Comparison of ENCODE assay signal across 8 cellular contexts in the genomic region with DNA sequence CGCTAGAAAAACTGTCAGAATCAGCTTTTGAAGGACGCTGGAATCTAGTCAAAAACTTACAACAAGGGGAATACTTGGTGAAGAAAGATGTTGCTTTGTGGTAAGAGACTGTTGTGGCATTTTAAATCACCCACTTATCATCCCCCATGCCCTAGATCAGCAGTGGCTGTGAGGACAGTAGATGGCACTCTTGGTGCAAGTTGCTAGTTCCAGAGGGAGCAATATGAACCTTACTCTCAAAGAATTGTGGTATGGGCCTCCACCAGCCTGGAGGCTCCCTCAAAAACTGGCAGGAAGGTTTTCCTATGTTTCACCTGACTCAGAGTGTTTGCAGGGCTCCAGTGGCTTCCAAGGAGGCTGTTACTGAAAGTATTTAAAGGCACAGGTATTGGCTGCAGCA. TPM values are rescaled to one million over a fixed set of nuclear protein-coding genes. Genes with fewer than 3 reads are reported as not detected.
DNase-seq lines count a peak whose midpoint lies in the region; ATAC-seq, FAIRE-seq and TF ChIP-seq lines count a peak whose summit lies in the region.

No MANE protein-coding gene starts in this region.

- no peak for DNase-seq in BJ (ENCODE audit: low read depth)
- DNase-seq in GM19238 (ENCODE audit: insufficient read length, low spot score) = peak; percentile 2
- DNase-seq in NCI-H69 (lab: John Stamatoyannopoulos, UW) = peak; percentile 16
- DNase-seq in bronchial epithelial cell (ENCODE audit: low read depth) = peak; percentile 47
- DNase-seq in kidney epithelial cell (ENCODE audit: low read depth) = peak; percentile 1
- no peak for DNase-seq in upper lobe of right lung
- no peak for DNase-seq in DMS153 treated with DMSO at 0.1 percent for 48 hours (lab: John Stamatoyannopoulos, UW; ENCODE audit: unreplicated experiment)

- POLR2A ChIA-PET in BJ (lab: Charles Lee) = no interaction called here

- no peaks in the 10 kb centered on the region for H3K36me3 ChIP-seq in BJ (ENCODE audit: control insufficient read depth, insufficient read depth, low read length)
- H3K36me3 ChIP-seq in bronchial epithelial cell (ENCODE audit: control insufficient read depth, insufficient read depth, low read length) = no peaks in the 10 kb centered on the region
- no peaks in the 10 kb centered on the region for H3K36me3 ChIP-seq in kidney epithelial cell (ENCODE audit: control insufficient read depth, insufficient read depth, low read length)
- H3K36me3 ChIP-seq in upper lobe of right lung = no peaks in the 10 kb centered on the region

- H3K4me3 ChIP-seq in BJ (ENCODE audit: low read depth, low read length) (no peak overlapping the region), bronchial epithelial cell (ENCODE audit: low read depth, low read length) (no peak overlapping the region), kidney epithelial cell (ENCODE audit: low read depth, low read length) (no peak overlapping the region), upper lobe of right lung (no peak overlapping the region)

- H3K9me3 ChIP-seq in upper lobe of right lung = no peaks in the 10 kb centered on the region

- no peaks in the 10 kb centered on the region for H3K4me1 ChIP-seq in upper lobe of right lung

- CTCF ChIA-PET in BJ (lab: Yijun Ruan, JAX) = interaction anchor here (0.7 to 3.1 kb wide), 11 partner anchors 10 to 526 kb away, joined by 3 to 15 read pairs (median 4); no protein-coding TSS in a partner anchor

- FAIRE-seq in bronchial epithelial cell (lab: Jason Lieb, UNC) = no peak

- TF ChIP-seq CTCF in BJ (IDR thresholded peaks at IDR 0.05; ENCODE audit: insufficient read depth, low read depth, low read length) (peak; percentile 65), bronchial epithelial cell (IDR thresholded peaks at IDR 0.05; ENCODE audit: insufficient read depth, low read length, severe bottlenecking) (peak; percentile 60), kidney epithelial cell (IDR thresholded peaks at IDR 0.05; ENCODE audit: insufficient read depth, low read length, poor library complexity, severe bottlenecking) (peak; percentile 49), upper lobe of right lung (IDR thresholded peaks at IDR 0.05) (peak; percentile 49)

- H3K27me3 ChIP-seq in BJ (ENCODE audit: control insufficient read depth, insufficient read depth, low read length) (no peaks in the 10 kb centered on the region), bronchial epithelial cell (ENCODE audit: control insufficient read depth, insufficient read depth, low read length) (no peaks in the 10 kb centered on the region), kidney epithelial cell (ENCODE audit: control insufficient read depth, insufficient read depth, low read length) (no peaks in the 10 kb centered on the region), upper lobe of right lung (no peaks in the 10 kb centered on the region)

- intact Hi-C loops in upper lobe of right lung (cut with DNase I) = loop anchor here (10.0 kb wide), 1 partner anchor 151 kb away; no protein-coding TSS in a partner anchor

- no peak overlapping the region for H3K27ac ChIP-seq in upper lobe of right lung

- peak; percentile 79 for ATAC-seq in upper lobe of right lung
- no peak for ATAC-seq in HG03565 (IDR thresholded peaks at IDR 0.05; ENCODE audit: unreplicated experiment)

RNA-seq across cellular contexts. Expression of a gene that starts 37.7 kb away (rescaled TPM):
- 61.6 and 67.0 TPM in 2 replicates for polyA plus RNA-seq in BJ (2011; rRNA removed)
- polyA minus RNA-seq in BJ (2011; rRNA and poly(A)+ RNA removed) = 29.1 and 51.1 TPM in 2 replicates
- total RNA-seq in bronchial epithelial cell = 1.3 TPM in 2 replicates
- total RNA-seq in kidney epithelial cell = 3.6 and 5.0 TPM in 2 replicates
- total RNA-seq in upper lobe of right lung = 8.1 TPM

Comparison
In these comparisons a context has a peak if more than half of its experiments do, and no peak if none do; other contexts are left out.
1. DNase-seq: peak in GM19238 (single experiment), NCI-H69 (single experiment), bronchial epithelial cell (single experiment) and kidney epithelial cell (single experiment); none in BJ (single experiment), upper lobe of right lung (single experiment) and DMS153 treated with DMSO at 0.1 percent for 48 hours (single experiment).
2. Peak in every context shown above with its lines, with median percentiles within 50 percentile points of each other: CTCF ChIP-seq.